8 cellular contexts compared by ENCODE assay signal in the genomic region with DNA sequence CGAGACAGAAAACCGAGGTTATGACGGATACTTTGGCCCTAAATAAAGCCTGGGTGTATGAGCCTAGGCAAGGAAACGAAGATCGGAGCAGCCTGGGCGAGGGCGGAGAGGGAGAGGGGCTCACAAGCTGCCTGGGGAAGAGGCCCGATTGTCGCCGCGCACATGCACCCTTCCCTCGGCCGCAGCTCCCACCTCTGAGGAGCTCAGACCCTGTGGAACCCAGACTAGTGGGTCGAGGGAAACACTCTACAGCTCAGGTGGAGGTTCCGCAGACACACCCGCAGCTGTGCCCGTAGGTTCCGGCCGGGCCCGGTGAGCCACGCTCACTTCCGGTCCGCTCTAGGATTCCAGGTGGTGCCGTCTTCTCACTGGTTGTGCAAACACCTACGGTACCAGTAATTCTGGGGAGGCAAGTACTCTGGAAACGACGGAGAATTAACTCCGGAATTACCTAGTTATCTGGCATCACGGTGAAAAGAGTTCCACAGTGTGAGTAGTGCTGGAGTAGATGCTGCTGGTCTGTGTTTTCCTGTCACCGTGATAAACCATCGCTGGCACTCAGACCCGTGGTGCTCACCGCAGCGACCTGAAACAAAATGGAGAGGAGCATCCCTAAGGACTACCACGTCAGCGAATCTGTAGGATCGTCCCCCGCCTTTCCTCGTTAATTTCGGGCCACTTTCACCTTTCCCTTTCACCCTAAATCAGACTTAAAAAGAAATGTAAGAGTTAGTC.
DNase-seq lines count a peak whose midpoint lies in the region; ATAC-seq and TF ChIP-seq lines count a peak whose summit lies in the region.

No MANE protein-coding gene starts in this region.

- peaks cover 13 to 14% of the 10 kb centered on the region in 2 donors for H3K9me3 Mint-ChIP-seq in stimulated activated naive B cell treated with anti-CD40 and anti-IgM and Interleukin-4, amounts not matched to agents 10 μg/mL and 1 μg/mL and 100 μg/mL, for 72 hours

- peaks cover 19% of the 10 kb centered on the region in 2 donors for H3K4me1 Mint-ChIP-seq in stimulated activated naive B cell treated with anti-CD40 and anti-IgM and Interleukin-4, amounts not matched to agents 10 μg/mL and 1 μg/mL and 100 μg/mL, for 72 hours

- peaks cover 5 to 18% of the 10 kb centered on the region in 2 donors for H3K36me3 Mint-ChIP-seq in stimulated activated naive B cell treated with anti-CD40 and anti-IgM and Interleukin-4, amounts not matched to agents 10 μg/mL and 1 μg/mL and 100 μg/mL, for 72 hours

- peak overlapping the region; percentile 42 for H3K27ac Mint-ChIP-seq in stimulated activated naive B cell treated with anti-CD40 and anti-IgM and Interleukin-4, amounts not matched to agents 10 μg/mL and 1 μg/mL and 100 μg/mL, for 72 hours

- peak; percentile 80 for DNase-seq in NCI-H345 (lab: John Stamatoyannopoulos, UW)
- peak; percentile 14 to 29 for DNase-seq in activated CD8-positive, alpha-beta memory T cell treated with anti-CD3 and anti-CD28 coated beads for 4 hours (ENCODE audit: low read depth in 2 of 2)
- peak; percentile 93 for DNase-seq in epithelial cell of esophagus (ENCODE audit: low read depth)
- DNase-seq in myocyte (ENCODE audit: low read depth), result peak; percentile 20
- DNase-seq in stimulated activated naive B cell treated with anti-CD40 and anti-IgM and Interleukin-4, amounts not matched to agents 10 μg/mL and 1 μg/mL and 100 μg/mL, for 72 hours, result peak; percentile 74
- no peak for DNase-seq in globus pallidus (ENCODE audit: low spot score)

- TF ChIP-seq CTCF in epithelial cell of esophagus (IDR thresholded peaks at IDR 0.05; ENCODE audit: insufficient read depth, low read depth, low read length, missing control alignments), result no peak

- H3K27me3 Mint-ChIP-seq in stimulated activated naive B cell treated with anti-CD40 and anti-IgM and Interleukin-4, amounts not matched to agents 10 μg/mL and 1 μg/mL and 100 μg/mL, for 72 hours, result peaks cover 73 to 88% of the 10 kb centered on the region in 2 donors

- peak; percentile 55 for ATAC-seq in GM18861 (IDR thresholded peaks at IDR 0.05; ENCODE audit: unreplicated experiment)
- peak; percentile 67 for ATAC-seq in HG02973 (IDR thresholded peaks at IDR 0.05; ENCODE audit: unreplicated experiment)
- ATAC-seq in stimulated activated naive B cell treated with anti-CD40 and anti-IgM and Interleukin-4, amounts not matched to agents 10 μg/mL and 1 μg/mL and 100 μg/mL, for 72 hours (replicated peaks), result peak; percentile 94 to 96

- H3K4me3 Mint-ChIP-seq in stimulated activated naive B cell treated with anti-CD40 and anti-IgM and Interleukin-4, amounts not matched to agents 10 μg/mL and 1 μg/mL and 100 μg/mL, for 72 hours, result peak overlapping the region; percentile 89

- peak overlapping the region; percentile 84 for H3K4me3 ChIP-seq in epithelial cell of esophagus (ENCODE audit: low read length)
